In the genomic region with DNA sequence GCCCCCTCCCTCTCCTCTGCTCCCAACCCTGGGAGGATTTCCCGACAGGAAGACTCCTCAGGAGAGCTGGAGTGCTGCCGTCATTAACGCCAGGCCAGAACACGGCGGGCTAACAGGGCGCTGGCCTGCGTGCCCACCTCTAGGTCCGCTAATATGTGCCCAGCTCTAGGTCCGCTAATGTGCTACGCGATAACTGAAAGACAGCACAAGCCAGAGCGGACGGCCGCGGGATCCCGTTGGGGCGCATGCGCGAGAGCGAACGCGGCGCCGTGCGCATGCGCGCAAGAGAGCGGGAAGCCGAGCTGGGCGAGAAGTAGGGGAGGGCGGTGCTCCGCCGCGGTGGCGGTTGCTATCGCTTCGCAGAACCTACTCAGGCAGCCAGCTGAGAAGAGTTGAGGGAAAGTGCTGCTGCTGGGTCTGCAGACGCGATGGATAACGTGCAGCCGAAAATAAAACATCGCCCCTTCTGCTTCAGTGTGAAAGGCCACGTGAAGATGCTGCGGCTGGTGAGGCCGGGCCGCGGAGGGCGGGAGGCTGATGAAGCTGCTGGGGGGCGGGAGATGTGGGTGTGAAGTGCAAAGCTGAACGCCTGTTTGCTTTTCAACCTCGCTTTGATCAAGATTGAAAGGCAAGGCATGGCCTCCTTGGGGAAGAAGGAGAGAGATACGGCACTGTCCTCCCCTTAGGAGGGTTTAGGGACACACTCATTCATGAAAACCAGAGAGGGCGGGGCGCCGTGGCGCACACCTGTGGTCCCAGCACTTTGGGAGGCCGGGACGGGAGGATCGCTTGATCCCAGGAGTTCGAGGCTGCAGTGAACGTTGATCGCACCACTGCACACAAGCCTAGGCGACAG, we compare ENCODE assay signal across 8 cellular contexts. TPM values are rescaled to one million over a fixed set of nuclear protein-coding genes. Genes with fewer than 3 reads are reported as not detected.
DNase-seq lines count a peak whose midpoint lies in the region; ATAC-seq and TF ChIP-seq lines count a peak whose summit lies in the region.

A gene with protein sequence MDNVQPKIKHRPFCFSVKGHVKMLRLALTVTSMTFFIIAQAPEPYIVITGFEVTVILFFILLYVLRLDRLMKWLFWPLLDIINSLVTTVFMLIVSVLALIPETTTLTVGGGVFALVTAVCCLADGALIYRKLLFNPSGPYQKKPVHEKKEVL (plus strand): TSS at position 289 of the 856 bp plus-strand sequence. CDS start 140 bp downstream, at position 429.

- DNase-seq in AG10803 (ENCODE audit: low read depth): peak; percentile 79
- DNase-seq in NCI-H510A treated with DMSO at 0.1 percent for 48 hours (lab: John Stamatoyannopoulos, UW): peak; percentile 81
- DNase-seq in activated CD4-positive, alpha-beta T cell treated with anti-CD3 and anti-CD28 coated beads for 24 hours (ENCODE audit: low read depth in 2 of 2): peak; percentile 80 to 82
- DNase-seq in cerebellum (ENCODE audit: low spot score): peak; percentile 94
- DNase-seq in kidney glomerular epithelial cell (lab: John Stamatoyannopoulos, UW): peak; percentile 83
- peak; percentile 91 for DNase-seq in stimulated activated CD4-positive, alpha-beta T cell treated with anti-CD3 and anti-CD28 coated beads, Interleukin-15, amount 100 ng/mL, for 24 hours

- peak within 1 kb of the TSS; percentile 90 for H3K4me3 ChIP-seq in AG10803 (ENCODE audit: low read length)

- peak; percentile 81 for ATAC-seq in HG03432 (IDR thresholded peaks at IDR 0.05; ENCODE audit: unreplicated experiment)

- no peak for TF ChIP-seq CTCF in AG10803 (conservative IDR thresholded peaks at IDR 0.05; ENCODE audit: low read length)

- TF ChIP-seq POLR2A in GM19193 (IDR thresholded peaks at IDR 0.05; ENCODE audit: extremely low read depth, insufficient read depth, insufficient read length): peak; percentile 93

RNA-seq across cellular contexts. Expression of the gene that starts here (rescaled TPM):
- 45.0 TPM for total RNA-seq in cerebellum

Comparison
In these comparisons a context has a peak if more than half of its experiments do, and no peak if none do; other contexts are left out.
1. Peak in every context shown above with its lines: DNase-seq, ATAC-seq and H3K4me3 ChIP-seq.